In genomic region chr5:54115768-54116403, GRCh38 we compare ENCODE assay signal across 1 cellular context.
TF ChIP-seq lines count a peak whose summit lies in the region.

No MANE protein-coding gene starts in this region.

TF ChIP-seq in GM23338, 12 proteins besides CTCF, POLR2A, EP300 and RAD21 (continued from another document):
- TF ChIP-seq ETS1 (IDR thresholded peaks at IDR 0.05) (no peak), JUNB (IDR thresholded peaks at IDR 0.05; ENCODE audit: unreplicated experiment) (no peak), EZH2 (IDR thresholded peaks at IDR 0.05; ENCODE audit: low read depth, unreplicated experiment) (no peak), STAT1 (IDR thresholded peaks at IDR 0.05; ENCODE audit: unreplicated experiment) (no peak), ZNF462 (CRISPR knock-in tag; IDR thresholded peaks at IDR 0.05) (no peak), EZH2phosphoT487 (IDR thresholded peaks at IDR 0.05; ENCODE audit: unreplicated experiment) (no peak), CREB1 (CRISPR knock-in tag; IDR thresholded peaks at IDR 0.05; ENCODE audit: low read depth) (no peak), ZNF331 (CRISPR knock-in tag; IDR thresholded peaks at IDR 0.05; ENCODE audit: low read depth) (no peak)
- TF ChIP-seq, protein P1, sequence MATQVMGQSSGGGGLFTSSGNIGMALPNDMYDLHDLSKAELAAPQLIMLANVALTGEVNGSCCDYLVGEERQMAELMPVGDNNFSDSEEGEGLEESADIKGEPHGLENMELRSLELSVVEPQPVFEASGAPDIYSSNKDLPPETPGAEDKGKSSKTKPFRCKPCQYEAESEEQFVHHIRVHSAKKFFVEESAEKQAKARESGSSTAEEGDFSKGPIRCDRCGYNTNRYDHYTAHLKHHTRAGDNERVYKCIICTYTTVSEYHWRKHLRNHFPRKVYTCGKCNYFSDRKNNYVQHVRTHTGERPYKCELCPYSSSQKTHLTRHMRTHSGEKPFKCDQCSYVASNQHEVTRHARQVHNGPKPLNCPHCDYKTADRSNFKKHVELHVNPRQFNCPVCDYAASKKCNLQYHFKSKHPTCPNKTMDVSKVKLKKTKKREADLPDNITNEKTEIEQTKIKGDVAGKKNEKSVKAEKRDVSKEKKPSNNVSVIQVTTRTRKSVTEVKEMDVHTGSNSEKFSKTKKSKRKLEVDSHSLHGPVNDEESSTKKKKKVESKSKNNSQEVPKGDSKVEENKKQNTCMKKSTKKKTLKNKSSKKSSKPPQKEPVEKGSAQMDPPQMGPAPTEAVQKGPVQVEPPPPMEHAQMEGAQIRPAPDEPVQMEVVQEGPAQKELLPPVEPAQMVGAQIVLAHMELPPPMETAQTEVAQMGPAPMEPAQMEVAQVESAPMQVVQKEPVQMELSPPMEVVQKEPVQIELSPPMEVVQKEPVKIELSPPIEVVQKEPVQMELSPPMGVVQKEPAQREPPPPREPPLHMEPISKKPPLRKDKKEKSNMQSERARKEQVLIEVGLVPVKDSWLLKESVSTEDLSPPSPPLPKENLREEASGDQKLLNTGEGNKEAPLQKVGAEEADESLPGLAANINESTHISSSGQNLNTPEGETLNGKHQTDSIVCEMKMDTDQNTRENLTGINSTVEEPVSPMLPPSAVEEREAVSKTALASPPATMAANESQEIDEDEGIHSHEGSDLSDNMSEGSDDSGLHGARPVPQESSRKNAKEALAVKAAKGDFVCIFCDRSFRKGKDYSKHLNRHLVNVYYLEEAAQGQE (IDR thresholded peaks at IDR 0.05; ENCODE audit: unreplicated experiment) = no peak
